Comparison of ENCODE assay signal across 18 cellular contexts in genomic region chr12:76915381-76916169, GRCh38. TPM values are rescaled to one million over a fixed set of nuclear protein-coding genes. Genes with fewer than 3 reads are reported as not detected.
A peak's percentile ranks its signal among the peaks of the same experiment; 100 is the strongest.
DNase-seq lines count a peak whose midpoint lies in the region; ATAC-seq and TF ChIP-seq lines count a peak whose summit lies in the region.
"Had no signal": no experiment of that assay in that cellular context is flagged by ENCODE, and none has a peak within 500 bp of the region (broad histone marks: within the 10 kb centered on the region; RNA-seq: fewer than 3 reads in every experiment).

No MANE protein-coding gene starts in this region.

- peak; percentile 85 to 90 (median 88) for ATAC-seq in right lobe of liver
- ATAC-seq: stimulated activated effector memory CD8-positive, alpha-beta T cell treated with anti-CD3 and anti-CD28 coated beads, Interleukin-12 subunit alpha, Interleukin-12 subunit beta, amount 100 ng/mL, for 72 hours had no signal

- H3K27ac Mint-ChIP-seq in HFFc6 = peak overlapping the region; percentile 17; the same call in 1 of the 2 replicates
- peak overlapping the region; percentile 69 for H3K27ac Mint-ChIP-seq in chondrocyte (ENCODE audit: unreplicated experiment)
- H3K27ac Mint-ChIP-seq: activated CD4-positive, alpha-beta memory T cell treated with anti-CD3 and anti-CD28 coated beads, Interleukin-2, amount 10 ng/mL, durations not matched to agents 7 days and 5 days; activated T-helper 1 cell treated with anti-CD3 and anti-CD28 coated beads, Interleukin-12 subunit alpha, Interleukin-12 subunit beta, Interleukin-2, Interleukin-4 antibody, amounts not matched to agents 30 ng/mL and 10 ng/mL and 1 ng/mL, durations not matched to agents 14 hours and 24 hours and 36 hours; CD14-positive monocyte; dendritic cell treated with granulocyte-macrophage colony-stimulating factor and Interleukin-4, amounts not matched to agents 40 ng/mL and 50 ng/mL, for 4 days; memory B cell; stimulated activated effector memory CD8-positive, alpha-beta T cell treated with anti-CD3 and anti-CD28 coated beads, Interleukin-12 subunit alpha, Interleukin-12 subunit beta, amount 100 ng/mL, for 72 hours had no signal

- H3K4me3 ChIP-seq in right lobe of liver (no peak overlapping the region), tibial artery (no peak overlapping the region), SJCRH30 (no peak overlapping the region)
- H3K4me3 ChIP-seq: esophagus muscularis mucosa, SK-N-MC had no signal

- H3K36me3 Mint-ChIP-seq in HFFc6 (ENCODE audit: low read depth) (no peaks in the 10 kb centered on the region), chondrocyte (ENCODE audit: low read depth) (no peaks in the 10 kb centered on the region)
- H3K36me3 Mint-ChIP-seq: CD14-positive monocyte; memory B cell; stimulated activated effector memory CD8-positive, alpha-beta T cell treated with anti-CD3 and anti-CD28 coated beads, Interleukin-12 subunit alpha, Interleukin-12 subunit beta, amount 100 ng/mL, for 72 hours had no signal

- H3K27me3 Mint-ChIP-seq in HFFc6 (ENCODE audit: insufficient read depth) = peaks cover 1% of the 10 kb centered on the region; the same call in 1 of the 2 replicates
- H3K27me3 Mint-ChIP-seq in chondrocyte (ENCODE audit: low read depth) = no peaks in the 10 kb centered on the region
- H3K27me3 Mint-ChIP-seq: dendritic cell treated with granulocyte-macrophage colony-stimulating factor and Interleukin-4, amounts not matched to agents 40 ng/mL and 50 ng/mL, for 4 days had no signal

- WGBS in right lobe of liver (ENCODE audit: insufficient coverage, low coverage, low lambda C conversion rate, missing lambda C conversion rate) = 17% methylated on average over 6 of the region's 6 CpGs

- H3K36me3 ChIP-seq in right lobe of liver = no peaks in the 10 kb centered on the region
- H3K36me3 ChIP-seq in tibial artery = no peaks in the 10 kb centered on the region
- no peaks in the 10 kb centered on the region for H3K36me3 ChIP-seq in SJCRH30
- H3K36me3 ChIP-seq: esophagus muscularis mucosa, neutrophil had no signal

- peaks cover 18% of the 10 kb centered on the region for H3K4me1 Mint-ChIP-seq in HFFc6 (ENCODE audit: low read depth)
- H3K4me1 Mint-ChIP-seq in chondrocyte (ENCODE audit: low read depth) = peaks cover 57% of the 10 kb centered on the region
- H3K4me1 Mint-ChIP-seq: activated CD4-positive, alpha-beta memory T cell treated with anti-CD3 and anti-CD28 coated beads, Interleukin-2, amount 10 ng/mL, durations not matched to agents 7 days and 5 days; memory B cell had no signal

- no peaks in the 10 kb centered on the region for H3K9me3 ChIP-seq in right lobe of liver
- no peaks in the 10 kb centered on the region for H3K9me3 ChIP-seq in tibial artery
- H3K9me3 ChIP-seq in SJCRH30 (replicated peaks) = no peaks in the 10 kb centered on the region
- H3K9me3 ChIP-seq: esophagus muscularis mucosa, neutrophil had no signal

- TF ChIP-seq CTCF in HFFc6 (IDR thresholded peaks at IDR 0.05) = no peak
- no peak for TF ChIP-seq CTCF in chondrocyte (IDR thresholded peaks at IDR 0.05)
- no peak for TF ChIP-seq CTCF in right lobe of liver (IDR thresholded peaks at IDR 0.05)
- no peak for TF ChIP-seq CTCF in tibial artery (IDR thresholded peaks at IDR 0.05)

- intact Hi-C loops in right lobe of liver (cut with DNase I) (no loop called here), tibial artery (cut with DNase I; ENCODE audit: low total_unique reads) (no loop called here)

- TF ChIP-seq POLR2A in right lobe of liver (IDR thresholded peaks at IDR 0.05) = no peak

- H3K4me3 Mint-ChIP-seq in HFFc6 (peak overlapping the region; percentile 53), chondrocyte (ENCODE audit: unreplicated experiment) (no peak overlapping the region)
- H3K4me3 Mint-ChIP-seq: activated CD4-positive, alpha-beta memory T cell treated with anti-CD3 and anti-CD28 coated beads, Interleukin-2, amount 10 ng/mL, durations not matched to agents 7 days and 5 days; activated T-helper 1 cell treated with anti-CD3 and anti-CD28 coated beads, Interleukin-12 subunit alpha, Interleukin-12 subunit beta, Interleukin-2, Interleukin-4 antibody, amounts not matched to agents 30 ng/mL and 10 ng/mL and 1 ng/mL, durations not matched to agents 14 hours and 24 hours and 36 hours; CD14-positive monocyte; dendritic cell treated with granulocyte-macrophage colony-stimulating factor and Interleukin-4, amounts not matched to agents 40 ng/mL and 50 ng/mL, for 4 days; memory B cell; stimulated activated effector memory CD8-positive, alpha-beta T cell treated with anti-CD3 and anti-CD28 coated beads, Interleukin-12 subunit alpha, Interleukin-12 subunit beta, amount 100 ng/mL, for 72 hours had no signal

- H3K4me1 ChIP-seq in right lobe of liver (peaks cover 0 to 34% (median 3%) of the 10 kb centered on the region in 4 donors), tibial artery (peaks cover 0 to 91% (median 53%) of the 10 kb centered on the region in 4 donors), SJCRH30 (no peaks in the 10 kb centered on the region)

- H3K27me3 ChIP-seq in right lobe of liver (no peaks in the 10 kb centered on the region), tibial artery (no peaks in the 10 kb centered on the region), SJCRH30 (no peaks in the 10 kb centered on the region)
- H3K27me3 ChIP-seq: esophagus muscularis mucosa, neutrophil had no signal

- H3K27ac ChIP-seq in right lobe of liver = peak overlapping the region; percentile 7 to 65 (median 10)
- peak overlapping the region; percentile 70 to 74 for H3K27ac ChIP-seq in tibial artery
- no peak overlapping the region for H3K27ac ChIP-seq in SJCRH30
- H3K27ac ChIP-seq: esophagus muscularis mucosa, neutrophil, SK-N-MC had no signal

- H3K9me3 Mint-ChIP-seq in HFFc6 (no peaks in the 10 kb centered on the region), chondrocyte (ENCODE audit: low read depth) (no peaks in the 10 kb centered on the region)
- H3K9me3 Mint-ChIP-seq: activated CD4-positive, alpha-beta memory T cell treated with anti-CD3 and anti-CD28 coated beads, Interleukin-2, amount 10 ng/mL, durations not matched to agents 7 days and 5 days; activated T-helper 1 cell treated with anti-CD3 and anti-CD28 coated beads, Interleukin-12 subunit alpha, Interleukin-12 subunit beta, Interleukin-2, Interleukin-4 antibody, amounts not matched to agents 30 ng/mL and 10 ng/mL and 1 ng/mL, durations not matched to agents 14 hours and 24 hours and 36 hours; CD14-positive monocyte; dendritic cell treated with granulocyte-macrophage colony-stimulating factor and Interleukin-4, amounts not matched to agents 40 ng/mL and 50 ng/mL, for 4 days; memory B cell; stimulated activated effector memory CD8-positive, alpha-beta T cell treated with anti-CD3 and anti-CD28 coated beads, Interleukin-12 subunit alpha, Interleukin-12 subunit beta, amount 100 ng/mL, for 72 hours had no signal

- DNase-seq in HFFc6 (peak; percentile 37), chondrocyte (ENCODE audit: low spot score) (no peak), right lobe of liver (no peak), tibial artery (no peak), NCI-H146 (lab: John Stamatoyannopoulos, UW) (no peak), SJCRH30 (no peak), NK-92 (lab: John Stamatoyannopoulos, UW; ENCODE audit: unreplicated experiment) (no peak)
- DNase-seq: activated CD4-positive, alpha-beta memory T cell treated with anti-CD3 and anti-CD28 coated beads, Interleukin-2, amount 10 ng/mL, durations not matched to agents 7 days and 5 days; amniotic stem cell; DMS79 had no signal

RNA-seq across cellular contexts. Expression of gene CSRP2, which starts 36.8 kb away (rescaled TPM):
- 10 to 100 TPM; 20.7 to 32.7 (median 29.5) TPM for total RNA-seq in HFFc6 (2021; fragmentation: NEBNext Ultra II Directional; extraction: Animal tissue kit (Norgen Biotek cat#: 25700))
- total RNA-seq in chondrocyte (204 to 240 TPM (median 215 TPM) in 3 replicates), right lobe of liver (10 to 100 TPM; 13.4 to 35.1 (median 22.4) TPM)
- 129 and 131 TPM in 2 replicates for total RNA-seq in SJCRH30 (2014; rRNA removed; shearing (Covaris generic))
